In genomic region chr5:15374886-15375285, GRCh38 we compare ENCODE assay signal across 21 cellular contexts.
DNase-seq lines count a peak whose midpoint lies in the region; ATAC-seq, FAIRE-seq and TF ChIP-seq lines count a peak whose summit lies in the region.
"Had no signal": no experiment of that assay in that cellular context is flagged by ENCODE, and none has a peak within 500 bp of the region (broad histone marks: within the 10 kb centered on the region; RNA-seq: fewer than 3 reads in every experiment).

No MANE protein-coding gene starts in this region.

- CTCF ChIA-PET in HepG2 (lab: Yijun Ruan, JAX; ENCODE audit: low intra/inter-chr PET ratio, low total read pairs): no interaction called here

- no peak overlapping the region for H4K91ac ChIP-seq in trophoblast cell (ENCODE audit: low read depth, low read length)

- no TSS peak for BruUV-seq in HepG2 (replicated peaks; lab: Mats Ljungman, UMichigan)

- H3K27ac ChIP-seq in HepG2 (ENCODE audit: extremely low read length, insufficient read depth, low read length) (no peak overlapping the region), right lobe of liver (no peak overlapping the region), trophoblast cell (ENCODE audit: low read depth, low read length) (no peak overlapping the region), vagina (no peak overlapping the region)
- H3K27ac ChIP-seq: 22Rv1; A549; BLaER1 treated with 17β-estradiol and CSF1 and Interleukin-3, amounts not matched to agents 10 nM and 100 nM; C4-2B had no signal

- no peak overlapping the region for H2AK5ac ChIP-seq in trophoblast cell (ENCODE audit: low read length)

- no peak overlapping the region for H3K23ac ChIP-seq in trophoblast cell (ENCODE audit: low read length)

- H3K9ac ChIP-seq in HepG2 (ENCODE audit: insufficient read depth, low read depth, low read length): no peak overlapping the region
- H3K9ac ChIP-seq in trophoblast cell (ENCODE audit: low read length): no peak overlapping the region
- H3K9ac ChIP-seq: BLaER1 treated with 17β-estradiol and CSF1 and Interleukin-3, amounts not matched to agents 10 nM and 100 nM had no signal

- H3K14ac ChIP-seq in trophoblast cell (ENCODE audit: low read length): no peak overlapping the region

- no peak overlapping the region for H4K12ac ChIP-seq in trophoblast cell (ENCODE audit: low read depth, low read length)

- ATAC-seq in HepG2 (no peak), right lobe of liver (no peak)
- ATAC-seq: A549; CD8-positive, alpha-beta T cell had no signal

- H3K4ac ChIP-seq in trophoblast cell (ENCODE audit: low read depth, low read length): no peak overlapping the region

- DNase-seq in HepG2 (ENCODE audit: low spot score) (no peak), right lobe of liver (no peak), dermis microvascular lymphatic vessel endothelial cell (ENCODE audit: low read depth in 2 of 2) (peak; percentile 63 to 95), trophoblast cell (peak; percentile 48 to 79), NCI-H1436 treated with DMSO at 0.1 percent for 48 hours (lab: John Stamatoyannopoulos, UW) (no peak), vagina (ENCODE audit: extremely low spot score in 2 of 2) (no peak)
- DNase-seq: AML-193; Caco-2; Calu3; CD4-positive, alpha-beta T cell; CD8-positive, alpha-beta T cell; DMS79 treated with DMSO at 0.1 percent for 48 hours; GF-D8 had no signal

- POLR2A ChIA-PET in HepG2 (lab: Yijun Ruan, JAX): no interaction called here

- H3K4me1 ChIP-seq in HepG2 (ENCODE audit: insufficient read depth, low read length) (no peaks in the 10 kb centered on the region), right lobe of liver (peaks cover 0 to 33% (median 2%) of the 10 kb centered on the region in 4 donors), trophoblast cell (ENCODE audit: control insufficient read depth in 1 of 2, insufficient read depth in 2 of 2, low read length in 2 of 2) (no peaks in the 10 kb centered on the region), vagina (no peaks in the 10 kb centered on the region)
- H3K4me1 ChIP-seq: A549, Caco-2 had no signal

- no peak overlapping the region for H2BK5ac ChIP-seq in trophoblast cell (ENCODE audit: low read depth, low read length, poor library complexity)

- H3K4me3 ChIP-seq in HepG2 (replicated peaks in 1 of 3; ENCODE audit: insufficient read depth in 1 of 3, low read depth in 2 of 3, low read length in 3 of 3): no peak overlapping the region
- no peak overlapping the region for H3K4me3 ChIP-seq in right lobe of liver
- H3K4me3 ChIP-seq in trophoblast cell (ENCODE audit: low read depth, low read length): no peak overlapping the region
- no peak overlapping the region for H3K4me3 ChIP-seq in vagina
- H3K4me3 ChIP-seq: A549; BLaER1 treated with 17β-estradiol and CSF1 and Interleukin-3, amounts not matched to agents 10 nM and 100 nM had no signal

- no peak overlapping the region for H2BK120ac ChIP-seq in trophoblast cell (ENCODE audit: insufficient read depth, low read length, poor library complexity)

- TF ChIP-seq EP300 in HepG2 (IDR thresholded peaks at IDR 0.05; ENCODE audit: low read depth in 2 of 2, low read length in 2 of 2) (no peak), HepG2 (CRISPR knock-in tag; IDR thresholded peaks at IDR 0.05; ENCODE audit: borderline replicate concordance) (no peak)

- no peak overlapping the region for H4K8ac ChIP-seq in trophoblast cell (ENCODE audit: low read depth, low read length)

- H3K4me2 ChIP-seq in HepG2 (ENCODE audit: low read depth, low read length) (no peak overlapping the region), trophoblast cell (ENCODE audit: low read length) (no peak overlapping the region)
- H3K4me2 ChIP-seq: A549; BLaER1 treated with 17β-estradiol and CSF1 and Interleukin-3, amounts not matched to agents 10 nM and 100 nM had no signal

- H2AFZ ChIP-seq in HepG2 (ENCODE audit: low read length): no peak overlapping the region
- H2AFZ ChIP-seq in trophoblast cell (ENCODE audit: insufficient read depth, low read length, poor library complexity): no peak overlapping the region

- TF ChIP-seq CTCF in HepG2 (CRISPR knock-in tag; IDR thresholded peaks at IDR 0.05): no peak
- TF ChIP-seq CTCF in right lobe of liver (IDR thresholded peaks at IDR 0.05): no peak
- TF ChIP-seq CTCF in vagina (IDR thresholded peaks at IDR 0.05): no peak

- no peak for FAIRE-seq in HepG2 (lab: Jason Lieb, UNC)
- FAIRE-seq: A549, D721Med, G401.6, GM12891, GM19239 had no signal

- H4K20me1 ChIP-seq in HepG2 (ENCODE audit: insufficient read depth, low read length): no peaks in the 10 kb centered on the region
- H4K20me1 ChIP-seq: BLaER1 treated with 17β-estradiol and CSF1 and Interleukin-3, amounts not matched to agents 10 nM and 100 nM had no signal

- H3K79me2 ChIP-seq in HepG2 (ENCODE audit: insufficient read depth, low read length): no peaks in the 10 kb centered on the region
- H3K79me2 ChIP-seq in trophoblast cell (ENCODE audit: control insufficient read depth, insufficient read depth, low read length, poor library complexity): no peaks in the 10 kb centered on the region

- TF ChIP-seq RAD21 in HepG2 (CRISPR knock-in tag; IDR thresholded peaks at IDR 0.05): no peak

- no peaks in the 10 kb centered on the region for H3K36me3 ChIP-seq in HepG2 (replicated peaks in 1 of 2; ENCODE audit: control insufficient read depth in 1 of 2, insufficient read depth in 2 of 2, low read length in 2 of 2)
- H3K36me3 ChIP-seq in right lobe of liver: no peaks in the 10 kb centered on the region
- H3K36me3 ChIP-seq in trophoblast cell (ENCODE audit: control insufficient read depth in 1 of 2, insufficient read depth in 2 of 2, low read length in 2 of 2): no peaks in the 10 kb centered on the region
- H3K36me3 ChIP-seq in vagina: no peaks in the 10 kb centered on the region
- H3K36me3 ChIP-seq: BLaER1 treated with 17β-estradiol and CSF1 and Interleukin-3, amounts not matched to agents 10 nM and 100 nM had no signal

- H3K27me3 ChIP-seq in HepG2 (ENCODE audit: control insufficient read depth in 1 of 2, insufficient read depth in 2 of 2, low read length in 2 of 2) (no peaks in the 10 kb centered on the region), right lobe of liver (no peaks in the 10 kb centered on the region), trophoblast cell (ENCODE audit: insufficient read depth, low read length) (no peaks in the 10 kb centered on the region), vagina (no peaks in the 10 kb centered on the region)
- H3K27me3 ChIP-seq: BLaER1 treated with 17β-estradiol and CSF1 and Interleukin-3, amounts not matched to agents 10 nM and 100 nM had no signal

- in situ Hi-C loops in HepG2 (cut with HindIII; ENCODE audit: extremely low pct_ligation_motif_present, low pct_unique_long_range_greater_than_20kb): no loop called here

- no peak overlapping the region for H2BK12ac ChIP-seq in trophoblast cell (ENCODE audit: low read length)

- no peaks in the 10 kb centered on the region for H3K79me1 ChIP-seq in trophoblast cell (ENCODE audit: low read length)

- H3K9me3 ChIP-seq in HepG2 (ENCODE audit: low read length): no peaks in the 10 kb centered on the region
- H3K9me3 ChIP-seq in right lobe of liver: no peaks in the 10 kb centered on the region
- peaks cover 2% of the 10 kb centered on the region for H3K9me3 ChIP-seq in trophoblast cell (ENCODE audit: insufficient read depth, low read depth, low read length)
- H3K9me3 ChIP-seq in vagina: no peaks in the 10 kb centered on the region
- H3K9me3 ChIP-seq: A549; BLaER1 treated with 17β-estradiol and CSF1 and Interleukin-3, amounts not matched to agents 10 nM and 100 nM; Caco-2 had no signal

- intact Hi-C loops in HepG2 (cut with micrococcal nuclease; ENCODE audit: unreplicated experiment): no loop called here
- intact Hi-C loops in right lobe of liver (cut with DNase I): no loop called here
- intact Hi-C loops in vagina (cut with DNase I): no loop called here

- H3K18ac ChIP-seq in trophoblast cell (ENCODE audit: low read length): no peak overlapping the region

- TF ChIP-seq POLR2A in HepG2 (IDR thresholded peaks at IDR 0.05; ENCODE audit: insufficient read depth in 1 of 2, low read depth in 2 of 2, low read length in 2 of 2): no peak
- no peak for TF ChIP-seq POLR2A in right lobe of liver (IDR thresholded peaks at IDR 0.05)
- TF ChIP-seq POLR2A in vagina (IDR thresholded peaks at IDR 0.05): no peak

TF ChIP-seq in HepG2, 621 proteins besides CTCF, POLR2A, EP300 and RAD21:
- TF ChIP-seq JDP2 (CRISPR knock-in tag; IDR thresholded peaks at IDR 0.05; ENCODE audit: borderline replicate concordance) (no peak), POLR2AphosphoS5 (IDR thresholded peaks at IDR 0.05; ENCODE audit: low read depth, low read length) (no peak), CEBPB (IDR thresholded peaks at IDR 0.05; ENCODE audit: borderline replicate concordance, low read depth, low read length) (0 out of 2 replicates have a peak, but pooled peaks have one; percentile 2)

Comparison
In these comparisons a context has a peak if more than half of its experiments do, and no peak if none do; other contexts are left out.
1. DNase-seq: peak in dermis microvascular lymphatic vessel endothelial cell (2 of 2) and trophoblast cell (2 of 2); none in HepG2 (single experiment), right lobe of liver (0 of 3), NCI-H1436 treated with DMSO at 0.1 percent for 48 hours (single experiment) and vagina (0 of 2).